In the genomic region with DNA sequence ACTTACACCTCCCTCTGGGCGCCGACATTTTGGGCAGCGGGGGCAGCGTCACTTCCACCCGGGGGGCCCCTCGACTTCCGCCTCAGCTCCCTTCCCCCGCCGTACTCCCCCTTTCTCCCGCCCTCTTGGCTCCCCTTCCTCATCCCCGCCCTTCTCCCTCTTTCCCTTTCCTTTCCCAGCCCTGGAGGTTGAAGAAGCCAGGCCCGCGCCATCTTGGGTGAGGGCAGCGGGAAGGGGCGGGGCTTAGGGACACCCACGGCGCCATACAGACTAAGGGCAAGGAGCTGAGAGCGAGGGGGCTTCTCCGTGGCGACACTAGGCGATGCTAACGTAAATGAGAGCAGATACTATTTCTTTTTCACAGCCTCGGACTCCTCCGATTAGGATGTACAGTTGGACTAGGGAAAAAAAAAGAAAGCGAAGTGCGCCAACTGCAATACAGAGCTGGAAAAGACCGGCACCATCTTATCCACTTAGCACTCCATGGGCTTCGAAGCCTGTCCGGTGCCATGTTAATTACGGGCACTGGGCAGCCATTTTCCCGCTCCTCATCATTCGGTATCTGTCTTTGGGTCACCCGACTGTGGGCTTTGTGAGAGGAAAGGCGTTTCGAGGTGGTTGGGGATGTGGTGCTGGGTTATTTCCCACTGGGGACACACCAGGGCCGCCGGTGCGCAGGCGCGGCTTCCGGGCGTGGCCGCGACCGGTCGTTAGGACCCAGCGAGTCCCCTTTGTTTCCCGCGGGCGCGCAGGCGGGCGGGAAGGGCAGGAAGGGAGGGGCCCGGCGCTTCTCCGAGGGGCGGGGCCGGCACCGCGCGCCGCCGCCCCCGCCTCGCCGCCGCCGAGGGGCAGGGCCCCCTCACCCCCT, we compare ENCODE assay signal across 8 cellular contexts. TPM values are rescaled to one million over a fixed set of nuclear protein-coding genes. Genes with fewer than 3 reads are reported as not detected.
A peak's percentile ranks its signal among the peaks of the same experiment; 100 is the strongest.
DNase-seq lines count a peak whose midpoint lies in the region; ATAC-seq and TF ChIP-seq lines count a peak whose summit lies in the region.

A gene with protein sequence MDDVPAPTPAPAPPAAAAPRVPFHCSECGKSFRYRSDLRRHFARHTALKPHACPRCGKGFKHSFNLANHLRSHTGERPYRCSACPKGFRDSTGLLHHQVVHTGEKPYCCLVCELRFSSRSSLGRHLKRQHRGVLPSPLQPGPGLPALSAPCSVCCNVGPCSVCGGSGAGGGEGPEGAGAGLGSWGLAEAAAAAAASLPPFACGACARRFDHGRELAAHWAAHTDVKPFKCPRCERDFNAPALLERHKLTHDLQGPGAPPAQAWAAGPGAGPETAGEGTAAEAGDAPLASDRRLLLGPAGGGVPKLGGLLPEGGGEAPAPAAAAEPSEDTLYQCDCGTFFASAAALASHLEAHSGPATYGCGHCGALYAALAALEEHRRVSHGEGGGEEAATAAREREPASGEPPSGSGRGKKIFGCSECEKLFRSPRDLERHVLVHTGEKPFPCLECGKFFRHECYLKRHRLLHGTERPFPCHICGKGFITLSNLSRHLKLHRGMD (minus strand): TSS at position 50 of the 868 bp plus-strand sequence. CDS start 1,652 bp downstream, outside the sequence.
A gene with protein sequence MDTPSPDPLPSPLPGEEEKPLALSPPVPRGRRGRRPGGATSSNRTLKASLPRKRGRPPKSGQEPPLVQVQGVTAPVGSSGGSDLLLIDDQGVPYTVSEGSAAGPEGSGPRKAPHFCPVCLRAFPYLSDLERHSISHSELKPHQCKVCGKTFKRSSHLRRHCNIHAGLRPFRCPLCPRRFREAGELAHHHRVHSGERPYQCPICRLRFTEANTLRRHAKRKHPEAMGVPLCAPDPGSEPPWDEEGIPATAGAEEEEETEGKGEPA (plus strand): TSS at position 821 of the 868 bp plus-strand sequence. CDS start 1,825 bp downstream, outside the sequence.

- no peaks in the 10 kb centered on the region for H3K27me3 Mint-ChIP-seq in activated CD4-positive, alpha-beta T cell treated with anti-CD3 and anti-CD28 coated beads, Interleukin-2, amount 10 ng/mL, durations not matched to agents 7 days and 5 days

- H4K20me1 ChIP-seq in BLaER1: no peaks in the 10 kb centered on the region

- intact Hi-C loops in left lung (cut with DNase I): loop anchor here in 1 of 2 donors (10.0 kb wide), 1 partner anchor 85 kb away; no protein-coding TSS in a partner anchor

- peak; percentile 100 for DNase-seq in NCI-H748 (lab: John Stamatoyannopoulos, UW; ENCODE audit: unreplicated experiment)
- DNase-seq in activated CD4-positive, alpha-beta T cell treated with anti-CD3 and anti-CD28 coated beads, Interleukin-2, amount 10 ng/mL, durations not matched to agents 7 days and 5 days: peak; percentile 97
- DNase-seq in coronary artery (ENCODE audit: low spot score): peak; percentile 100
- peak; percentile 97 for DNase-seq in left lung
- peak; percentile 94 for DNase-seq in stimulated activated CD4-positive, alpha-beta T cell treated with anti-CD3 and anti-CD28 coated beads, Interleukin-2, amount 100 ng/mL, for 4 hours (ENCODE audit: low read depth)

- peak within 1 kb of the TSS; percentile 72 for H3K4me3 ChIP-seq in BLaER1
- peak within 1 kb of the TSS; percentile 96 for H3K4me3 ChIP-seq in coronary artery
- peak within 1 kb of the TSS; percentile 57 to 73 for H3K4me3 ChIP-seq in left lung

- peaks cover 40% of the 10 kb centered on the region for H3K4me1 Mint-ChIP-seq in activated CD4-positive, alpha-beta T cell treated with anti-CD3 and anti-CD28 coated beads, Interleukin-2, amount 10 ng/mL, durations not matched to agents 7 days and 5 days

- H3K4me2 ChIP-seq in BLaER1: peak within 1 kb of the TSS; percentile 90

- CTCF ChIA-PET in activated CD4-positive, alpha-beta T cell treated with anti-CD3 and anti-CD28 coated beads, Interleukin-2, amount 10 ng/mL, durations not matched to agents 7 days and 5 days (lab: Charles Lee): interaction anchor here (0.6 to 1.4 kb wide), 5 partner anchors 23 to 96 kb away, joined by 3 to 7 read pairs (median 3); a partner anchor contains a TSS

- H3K36me3 Mint-ChIP-seq in activated CD4-positive, alpha-beta T cell treated with anti-CD3 and anti-CD28 coated beads, Interleukin-2, amount 10 ng/mL, durations not matched to agents 7 days and 5 days (ENCODE audit: low read depth): peaks cover 37% of the 10 kb centered on the region

- peaks cover 51% of the 10 kb centered on the region for H3K36me3 ChIP-seq in BLaER1
- peaks cover 0 to 42% of the 10 kb centered on the region in 2 donors for H3K36me3 ChIP-seq in left lung

- H3K4me1 ChIP-seq in BLaER1 (peaks cover 31% of the 10 kb centered on the region), left lung (peaks cover 0 to 38% of the 10 kb centered on the region in 2 donors)

- H3K27ac Mint-ChIP-seq in activated CD4-positive, alpha-beta T cell treated with anti-CD3 and anti-CD28 coated beads, Interleukin-2, amount 10 ng/mL, durations not matched to agents 7 days and 5 days: peak within 1 kb of the TSS; percentile 96

- H3K9me3 ChIP-seq in BLaER1 (peaks cover 14% of the 10 kb centered on the region; the same call in 1 of the 2 replicates), left lung (no peaks in the 10 kb centered on the region)

- H3K9ac ChIP-seq in BLaER1: peak within 1 kb of the TSS; percentile 94

- peak within 1 kb of the TSS; percentile 97 for H3K27ac ChIP-seq in BLaER1
- peak within 1 kb of the TSS; percentile 96 for H3K27ac ChIP-seq in coronary artery
- H3K27ac ChIP-seq in left lung: peak within 1 kb of the TSS; percentile 98 to 99

- peaks cover 7% of the 10 kb centered on the region for H3K9me3 Mint-ChIP-seq in activated CD4-positive, alpha-beta T cell treated with anti-CD3 and anti-CD28 coated beads, Interleukin-2, amount 10 ng/mL, durations not matched to agents 7 days and 5 days

- TF ChIP-seq CTCF in coronary artery (IDR thresholded peaks at IDR 0.05) (no peak), left lung (IDR thresholded peaks at IDR 0.05) (no peak)

- peak; percentile 50 for ATAC-seq in GM19351 (IDR thresholded peaks at IDR 0.05; ENCODE audit: unreplicated experiment)
- ATAC-seq in HG03521 (IDR thresholded peaks at IDR 0.05; ENCODE audit: unreplicated experiment): peak; percentile 48
- ATAC-seq in left lung: peak; percentile 92

- POLR2A ChIA-PET in activated CD4-positive, alpha-beta T cell treated with anti-CD3 and anti-CD28 coated beads, Interleukin-2, amount 10 ng/mL, durations not matched to agents 7 days and 5 days (lab: Charles Lee): interaction anchor here (0.8 to 1.4 kb wide), 3 partner anchors 10 to 192 kb away, joined by 3 to 6 read pairs (median 3); a partner anchor contains a TSS

- no peaks in the 10 kb centered on the region for H3K27me3 ChIP-seq in BLaER1
- no peaks in the 10 kb centered on the region for H3K27me3 ChIP-seq in left lung

- H3K4me3 Mint-ChIP-seq in activated CD4-positive, alpha-beta T cell treated with anti-CD3 and anti-CD28 coated beads, Interleukin-2, amount 10 ng/mL, durations not matched to agents 7 days and 5 days: peak within 1 kb of the TSS; percentile 87

RNA-seq across cellular contexts. Expression of the first gene that starts in this region (rescaled TPM):
- 10 to 100 TPM; 15.3 to 16.9 TPM for total RNA-seq in activated CD4-positive, alpha-beta T cell treated with anti-CD3 and anti-CD28 coated beads, Interleukin-2, amount 10 ng/mL, durations not matched to agents 7 days and 5 days
- 10 to 100 TPM; 11.0 to 14.4 TPM for total RNA-seq in left lung

RNA-seq across cellular contexts. Expression of the second gene that starts in this region (rescaled TPM):
- total RNA-seq in activated CD4-positive, alpha-beta T cell treated with anti-CD3 and anti-CD28 coated beads, Interleukin-2, amount 10 ng/mL, durations not matched to agents 7 days and 5 days: 10 to 100 TPM; 31.2 to 32.9 TPM
- 10 to 100 TPM; 22.3 to 22.4 TPM for total RNA-seq in left lung

Comparison
In these comparisons a context has a peak if more than half of its experiments do, and no peak if none do; other contexts are left out.
1. Peak in every context shown above with its lines: DNase-seq, ATAC-seq, H3K4me3 ChIP-seq and H3K27ac ChIP-seq.